ENCODE assay signal across 22 cellular contexts in genomic region chr20:3701061-3701998, GRCh38. TPM values are rescaled to one million over a fixed set of nuclear protein-coding genes. Genes with fewer than 3 reads are reported as not detected.
DNase-seq lines count a peak whose midpoint lies in the region; ATAC-seq, FAIRE-seq and TF ChIP-seq lines count a peak whose summit lies in the region.
"Had no signal": no experiment of that assay in that cellular context is flagged by ENCODE, and none has a peak within 500 bp of the region (broad histone marks: within the 10 kb centered on the region; RNA-seq: fewer than 3 reads in every experiment).

No MANE protein-coding gene starts in this region.

- no peak overlapping the region for H2AFZ ChIP-seq in HepG2 (ENCODE audit: low read length)
- H2AFZ ChIP-seq: GM23338 had no signal

- H3K27me3 ChIP-seq in H7 (ENCODE audit: control insufficient read depth, insufficient read depth, low read length) = no peaks in the 10 kb centered on the region
- H3K27me3 ChIP-seq in HepG2 (ENCODE audit: control insufficient read depth in 1 of 2, insufficient read depth in 2 of 2, low read length in 2 of 2) = peaks cover 24 to 51% of the 10 kb centered on the region in 2 experiments; a peak in 4 of 5 replicates
- peaks cover 0 to 6% (median 0%) of the 10 kb centered on the region in 7 donors for H3K27me3 ChIP-seq in spleen (replicated peaks in 1 of 7)
- H3K27me3 ChIP-seq: BE2C had no signal

- 36% methylated on average over 12 of the region's 13 CpGs for WGBS in HepG2 (ENCODE audit: low lambda C conversion rate)
- WGBS in spleen, 5 donors = 77 to 88% (median 87%) methylated on average over 12 to 13 of the region's 13 CpGs

- TF ChIP-seq CTCF in chondrocyte (IDR thresholded peaks at IDR 0.05) (no peak), HepG2 (CRISPR knock-in tag; IDR thresholded peaks at IDR 0.05) (no peak), spleen (IDR thresholded peaks at IDR 0.05 in 8 of 11, conservative IDR thresholded peaks at IDR 0.05 in 3 of 11) (no peak)

- peaks cover 3% of the 10 kb centered on the region; the same call in 1 of the 2 replicates for H3K9me3 ChIP-seq in HepG2 (ENCODE audit: low read length)
- peaks cover 0 to 6% (median 3%) of the 10 kb centered on the region in 8 donors for H3K9me3 ChIP-seq in spleen

- no peaks in the 10 kb centered on the region for H3K36me3 Mint-ChIP-seq in chondrocyte (ENCODE audit: low read depth)
- H3K36me3 Mint-ChIP-seq: CD4-positive, CD25-positive, alpha-beta regulatory T cell had no signal

- no peak for FAIRE-seq in HepG2 (lab: Jason Lieb, UNC)
- FAIRE-seq: A204.1, GM12892, GM18507, H54 had no signal

- intact Hi-C loops in HepG2 (cut with micrococcal nuclease; ENCODE audit: unreplicated experiment) = no loop called here
- intact Hi-C loops in spleen (cut with DNase I; ENCODE audit: low total_unique reads) = no loop called here

- CTCF ChIA-PET in HepG2 (lab: Yijun Ruan, JAX; ENCODE audit: low intra/inter-chr PET ratio, low total read pairs) = no interaction called here

- TF ChIP-seq RAD21 in HepG2 (CRISPR knock-in tag; IDR thresholded peaks at IDR 0.05) = no peak

- in situ Hi-C loops in HepG2 (cut with HindIII; ENCODE audit: extremely low pct_ligation_motif_present, low pct_unique_long_range_greater_than_20kb) = no loop called here

- H4K20me1 ChIP-seq in HepG2 (ENCODE audit: insufficient read depth, low read length) = no peaks in the 10 kb centered on the region

- BruUV-seq in HepG2 (replicated peaks; lab: Mats Ljungman, UMichigan) = no TSS peak

- H3K4me3 ChIP-seq in H7 (ENCODE audit: insufficient read depth, low read depth, low read length) (no peak overlapping the region), HepG2 (replicated peaks in 1 of 3; ENCODE audit: insufficient read depth in 1 of 3, low read depth in 2 of 3, low read length in 3 of 3) (no peak overlapping the region), spleen (no peak overlapping the region)
- H3K4me3 ChIP-seq: GM23338 had no signal

- H3K27me3 Mint-ChIP-seq in chondrocyte (ENCODE audit: low read depth) = peaks cover 2% of the 10 kb centered on the region

- H3K4me1 Mint-ChIP-seq in chondrocyte (ENCODE audit: low read depth) = no peaks in the 10 kb centered on the region
- H3K4me1 Mint-ChIP-seq: CD4-positive, CD25-positive, alpha-beta regulatory T cell; GM23338 had no signal

- no peaks in the 10 kb centered on the region for H3K79me2 ChIP-seq in HepG2 (ENCODE audit: insufficient read depth, low read length)

- DNase-seq in H7 (peak; percentile 23), chondrocyte (ENCODE audit: low spot score) (peak; percentile 68), HepG2 (ENCODE audit: low spot score) (peak; percentile 38), spleen (peak; percentile 31), erythroblast (lab: John Stamatoyannopoulos, UW) (no peak)
- DNase-seq: ACHN; BE2C; C1 segment of cervical spinal cord; CD4-positive, CD25-positive, alpha-beta regulatory T cell; DMS153; DMS79; GDM1; KG1 had no signal

- H3K4me2 ChIP-seq in HepG2 (ENCODE audit: low read depth, low read length) = peak overlapping the region; percentile 26
- H3K4me2 ChIP-seq: GM23338 had no signal

- ATAC-seq in HepG2 = peak; percentile 11
- ATAC-seq in HG03520 (IDR thresholded peaks at IDR 0.05; ENCODE audit: unreplicated experiment) = no peak
- no peak for ATAC-seq in GM18867 (IDR thresholded peaks at IDR 0.05; ENCODE audit: unreplicated experiment)
- ATAC-seq in HG03139 (IDR thresholded peaks at IDR 0.05; ENCODE audit: unreplicated experiment) = no peak
- ATAC-seq: GM23338 had no signal

- no peak overlapping the region for H3K27ac Mint-ChIP-seq in chondrocyte (ENCODE audit: unreplicated experiment)
- H3K27ac Mint-ChIP-seq: CD4-positive, CD25-positive, alpha-beta regulatory T cell; GM23338 had no signal

- no peak overlapping the region for H3K9ac ChIP-seq in HepG2 (ENCODE audit: insufficient read depth, low read depth, low read length)

- TF ChIP-seq EP300 in HepG2 (IDR thresholded peaks at IDR 0.05; ENCODE audit: low read depth in 2 of 2, low read length in 2 of 2) (no peak), HepG2 (CRISPR knock-in tag; IDR thresholded peaks at IDR 0.05; ENCODE audit: borderline replicate concordance) (no peak)

- TF ChIP-seq POLR2A in HepG2 (IDR thresholded peaks at IDR 0.05; ENCODE audit: insufficient read depth in 1 of 2, low read depth in 2 of 2, low read length in 2 of 2) (no peak), spleen (IDR thresholded peaks at IDR 0.05) (no peak), erythroblast (IDR thresholded peaks at IDR 0.05; ENCODE audit: low read length) (no peak)

- POLR2A ChIA-PET in HepG2 (lab: Yijun Ruan, JAX) = interaction anchor here (0.6 kb wide), 1 partner anchor 227 kb away, joined by 6 read pairs; no protein-coding TSS in a partner anchor

- H3K4me3 Mint-ChIP-seq in chondrocyte (ENCODE audit: unreplicated experiment) = no peak overlapping the region
- H3K4me3 Mint-ChIP-seq: CD4-positive, CD25-positive, alpha-beta regulatory T cell; GM23338 had no signal

- H3K9me3 Mint-ChIP-seq in chondrocyte (ENCODE audit: low read depth) = no peaks in the 10 kb centered on the region
- H3K9me3 Mint-ChIP-seq: CD4-positive, CD25-positive, alpha-beta regulatory T cell had no signal

- H3K4me1 ChIP-seq in HepG2 (ENCODE audit: insufficient read depth, low read length) (peaks cover 15% of the 10 kb centered on the region), spleen (no peaks in the 10 kb centered on the region)
- H3K4me1 ChIP-seq: BE2C had no signal

- H3K27ac ChIP-seq in HepG2 (ENCODE audit: extremely low read length, insufficient read depth, low read length) (no peak overlapping the region), spleen (no peak overlapping the region)

- H3K36me3 ChIP-seq in H7 (replicated peaks; ENCODE audit: control insufficient read depth, insufficient read depth, low read length) (no peaks in the 10 kb centered on the region), HepG2 (replicated peaks in 1 of 2; ENCODE audit: control insufficient read depth in 1 of 2, insufficient read depth in 2 of 2, low read length in 2 of 2) (no peaks in the 10 kb centered on the region), spleen (peaks cover 0 to 14% (median 0%) of the 10 kb centered on the region in 6 donors)
- H3K36me3 ChIP-seq: BE2C had no signal

RNA-seq across cellular contexts. Expression of gene SIGLEC1, which starts 11.1 kb away (rescaled TPM):
- not detected in 2 replicates for total RNA-seq in H7 (2014; rRNA removed; shearing (Covaris generic))
- 0.08 TPM in 1 of 3 replicates, not detected in the others for total RNA-seq in chondrocyte
- total RNA-seq in HepG2 (2016; rRNA removed; fragmentation: Illumina TruSeq; extraction: Trizol) = not detected in 2 replicates
- total RNA-seq in HepG2 (2016; cell fraction: cytosol; rRNA removed; fragmentation: Illumina TruSeq; extraction: Trizol; ENCODE audit: low read depth) = not detected in 2 replicates
- not detected in 2 replicates for total RNA-seq in HepG2 (2016; cell fraction: insoluble cytoplasmic fraction; rRNA removed; fragmentation: Illumina TruSeq; extraction: Trizol)
- not detected in 2 replicates for total RNA-seq in HepG2 (2016; cell fraction: membrane; rRNA removed; fragmentation: Illumina TruSeq; extraction: Trizol)
- not detected in 2 replicates for total RNA-seq in HepG2 (2016; cell fraction: nucleus; rRNA removed; fragmentation: Illumina TruSeq; extraction: Trizol)
- polyA plus RNA-seq in HepG2 (2011; rRNA removed) = 0.01 TPM in 1 of 2 replicates, not detected in the other
- polyA plus RNA-seq in HepG2 (2011; cell fraction: cytosol; rRNA removed) = not detected in 2 replicates
- polyA plus RNA-seq in HepG2 (2011; cell fraction: nucleus; rRNA removed) = 0.03 and 0.10 TPM in 2 replicates
- polyA plus RNA-seq in HepG2 (2012) = 0.01 TPM in 1 of 2 replicates, not detected in the other
- polyA plus RNA-seq in HepG2 (2016; cell fraction: cytosol; fragmentation: Illumina TruSeq; extraction: Trizol; ENCODE audit: low read depth) = not detected in 2 replicates
- polyA plus RNA-seq in HepG2 (2016; cell fraction: insoluble cytoplasmic fraction; fragmentation: Illumina TruSeq; extraction: Trizol; ENCODE audit: low read depth) = not detected in 2 replicates
- polyA plus RNA-seq in HepG2 (2016; cell fraction: membrane; fragmentation: Illumina TruSeq; extraction: Trizol; ENCODE audit: low read depth) = not detected in 2 replicates
- polyA plus RNA-seq in HepG2 (2016; cell fraction: nucleus; fragmentation: Illumina TruSeq; extraction: Trizol; ENCODE audit: insufficient read depth, low read depth) = not detected in 2 replicates
- polyA minus RNA-seq in HepG2 (2011; rRNA and poly(A)+ RNA removed; ENCODE audit: low replicate concordance) = 0.05 TPM in 1 of 2 replicates, not detected in the other
- polyA minus RNA-seq in HepG2 (2011; cell fraction: cytosol; rRNA and poly(A)+ RNA removed) = not detected in 2 replicates
- polyA minus RNA-seq in HepG2 (2011; cell fraction: nucleus; rRNA and poly(A)+ RNA removed) = under 0.01 TPM in 1 of 2 replicates, not detected in the other
- 10 to 100 TPM in 5 of 7 donors, 1 to 10 TPM in 2; 3.0 to 50.2 (median 21.9) TPM for total RNA-seq in spleen
- 10 to 100 TPM in 2 of 3 donors, 1 to 10 TPM in 1; 8.1 to 18.4 (median 11.0) TPM for polyA plus RNA-seq in spleen
- total RNA-seq: CD4-positive, CD25-positive, alpha-beta regulatory T cell; Daoy; GM23338 had no signal
- polyA plus RNA-seq: CD4-positive, CD25-positive, alpha-beta regulatory T cell; GM23338 had no signal

RNA-seq across cellular contexts. Expression of gene ADAM33, which starts 19.5 kb away (rescaled TPM):
- total RNA-seq in H7 (2014; rRNA removed; shearing (Covaris generic)) = 3.3 and 5.5 TPM in 2 replicates
- total RNA-seq in chondrocyte (4.1 to 13.1 TPM (median 12.2 TPM) in 3 replicates), HepG2 (2016; rRNA removed; fragmentation: Illumina TruSeq; extraction: Trizol) (not detected in 2 replicates), spleen (10 to 100 TPM in 3 of 7 donors, 1 to 10 TPM in 4; 4.0 to 10.7 (median 9.1) TPM)
- not detected in 2 replicates for total RNA-seq in HepG2 (2016; cell fraction: cytosol; rRNA removed; fragmentation: Illumina TruSeq; extraction: Trizol; ENCODE audit: low read depth)
- total RNA-seq in HepG2 (2016; cell fraction: insoluble cytoplasmic fraction; rRNA removed; fragmentation: Illumina TruSeq; extraction: Trizol) = not detected in 2 replicates
- total RNA-seq in HepG2 (2016; cell fraction: membrane; rRNA removed; fragmentation: Illumina TruSeq; extraction: Trizol) = not detected in 2 replicates
- not detected in 2 replicates for total RNA-seq in HepG2 (2016; cell fraction: nucleus; rRNA removed; fragmentation: Illumina TruSeq; extraction: Trizol)
- polyA plus RNA-seq in HepG2 (2011; rRNA removed) (not detected in 2 replicates), spleen (10 to 100 TPM in 1 of 3 donors, 1 to 10 TPM in 2; 5.9 to 31.6 (median 9.5) TPM)
- not detected in 2 replicates for polyA plus RNA-seq in HepG2 (2011; cell fraction: cytosol; rRNA removed)
- polyA plus RNA-seq in HepG2 (2011; cell fraction: nucleus; rRNA removed) = 0.03 TPM in 1 of 2 replicates, not detected in the other
- polyA plus RNA-seq in HepG2 (2012) = not detected in 2 replicates
- not detected in 2 replicates for polyA plus RNA-seq in HepG2 (2016; cell fraction: cytosol; fragmentation: Illumina TruSeq; extraction: Trizol; ENCODE audit: low read depth)
- not detected in 2 replicates for polyA plus RNA-seq in HepG2 (2016; cell fraction: insoluble cytoplasmic fraction; fragmentation: Illumina TruSeq; extraction: Trizol; ENCODE audit: low read depth)
- not detected in 2 replicates for polyA plus RNA-seq in HepG2 (2016; cell fraction: membrane; fragmentation: Illumina TruSeq; extraction: Trizol; ENCODE audit: low read depth)
- not detected in 2 replicates for polyA plus RNA-seq in HepG2 (2016; cell fraction: nucleus; fragmentation: Illumina TruSeq; extraction: Trizol; ENCODE audit: insufficient read depth, low read depth)
- not detected in 2 replicates for polyA minus RNA-seq in HepG2 (2011; rRNA and poly(A)+ RNA removed; ENCODE audit: low replicate concordance)
- not detected in 2 replicates for polyA minus RNA-seq in HepG2 (2011; cell fraction: cytosol; rRNA and poly(A)+ RNA removed)
- not detected in 2 replicates for polyA minus RNA-seq in HepG2 (2011; cell fraction: nucleus; rRNA and poly(A)+ RNA removed)
- total RNA-seq: CD4-positive, CD25-positive, alpha-beta regulatory T cell; Daoy had no signal
- polyA plus RNA-seq: CD4-positive, CD25-positive, alpha-beta regulatory T cell had no signal

RNA-seq across cellular contexts. Expression of gene HSPA12B, which starts 31.2 kb away (rescaled TPM):
- 0.97 and 2.4 TPM in 2 replicates for total RNA-seq in H7 (2014; rRNA removed; shearing (Covaris generic))
- total RNA-seq in chondrocyte = 0.10 to 0.26 TPM in 2 of 3 replicates, not detected in the other
- total RNA-seq in HepG2 (2016; rRNA removed; fragmentation: Illumina TruSeq; extraction: Trizol) = not detected in 2 replicates
- not detected in 2 replicates for total RNA-seq in HepG2 (2016; cell fraction: cytosol; rRNA removed; fragmentation: Illumina TruSeq; extraction: Trizol; ENCODE audit: low read depth)
- total RNA-seq in HepG2 (2016; cell fraction: insoluble cytoplasmic fraction; rRNA removed; fragmentation: Illumina TruSeq; extraction: Trizol) = not detected in 2 replicates
- total RNA-seq in HepG2 (2016; cell fraction: membrane; rRNA removed; fragmentation: Illumina TruSeq; extraction: Trizol) = not detected in 2 replicates
- total RNA-seq in HepG2 (2016; cell fraction: nucleus; rRNA removed; fragmentation: Illumina TruSeq; extraction: Trizol) = not detected in 2 replicates
- polyA plus RNA-seq in HepG2 (2011; rRNA removed) = 0.01 TPM in 2 replicates
- polyA plus RNA-seq in HepG2 (2011; cell fraction: cytosol; rRNA removed) = 0.03 and 0.04 TPM in 2 replicates
- polyA plus RNA-seq in HepG2 (2011; cell fraction: nucleus; rRNA removed) = 0.14 and 0.17 TPM in 2 replicates
- 0.90 and 1.9 TPM in 2 replicates for polyA plus RNA-seq in HepG2 (2012)
- not detected in 2 replicates for polyA plus RNA-seq in HepG2 (2016; cell fraction: cytosol; fragmentation: Illumina TruSeq; extraction: Trizol; ENCODE audit: low read depth)
- polyA plus RNA-seq in HepG2 (2016; cell fraction: insoluble cytoplasmic fraction; fragmentation: Illumina TruSeq; extraction: Trizol; ENCODE audit: low read depth) = not detected in 2 replicates
- polyA plus RNA-seq in HepG2 (2016; cell fraction: membrane; fragmentation: Illumina TruSeq; extraction: Trizol; ENCODE audit: low read depth) = not detected in 2 replicates
- polyA plus RNA-seq in HepG2 (2016; cell fraction: nucleus; fragmentation: Illumina TruSeq; extraction: Trizol; ENCODE audit: insufficient read depth, low read depth) = not detected in 2 replicates
- polyA minus RNA-seq in HepG2 (2011; rRNA and poly(A)+ RNA removed; ENCODE audit: low replicate concordance) = 0.10 TPM in 1 of 2 replicates, not detected in the other
- not detected in 2 replicates for polyA minus RNA-seq in HepG2 (2011; cell fraction: cytosol; rRNA and poly(A)+ RNA removed)
- 0.13 TPM in 1 of 2 replicates, not detected in the other for polyA minus RNA-seq in HepG2 (2011; cell fraction: nucleus; rRNA and poly(A)+ RNA removed)
- 10 to 100 TPM; 12.6 to 74.0 (median 29.9) TPM for total RNA-seq in spleen
- polyA plus RNA-seq in spleen = 10 to 100 TPM in 2 of 3 donors, 1 to 10 TPM in 1; 5.7 to 41.6 (median 21.3) TPM
- total RNA-seq: CD4-positive, CD25-positive, alpha-beta regulatory T cell had no signal

RNA-seq across cellular contexts. Expression of gene GFRA4, which starts 38.1 kb away (rescaled TPM):
- not detected in 2 replicates for total RNA-seq in H7 (2014; rRNA removed; shearing (Covaris generic))
- total RNA-seq in chondrocyte = not detected in 3 replicates
- not detected in 2 replicates for total RNA-seq in HepG2 (2016; rRNA removed; fragmentation: Illumina TruSeq; extraction: Trizol)
- not detected in 2 replicates for total RNA-seq in HepG2 (2016; cell fraction: cytosol; rRNA removed; fragmentation: Illumina TruSeq; extraction: Trizol; ENCODE audit: low read depth)
- total RNA-seq in HepG2 (2016; cell fraction: insoluble cytoplasmic fraction; rRNA removed; fragmentation: Illumina TruSeq; extraction: Trizol) = not detected in 2 replicates
- total RNA-seq in HepG2 (2016; cell fraction: membrane; rRNA removed; fragmentation: Illumina TruSeq; extraction: Trizol) = not detected in 2 replicates
- total RNA-seq in HepG2 (2016; cell fraction: nucleus; rRNA removed; fragmentation: Illumina TruSeq; extraction: Trizol) = not detected in 2 replicates
- not detected in 2 replicates for polyA plus RNA-seq in HepG2 (2011; rRNA removed)
- polyA plus RNA-seq in HepG2 (2011; cell fraction: cytosol; rRNA removed) = not detected in 2 replicates
- not detected in 2 replicates for polyA plus RNA-seq in HepG2 (2011; cell fraction: nucleus; rRNA removed)
- not detected in 2 replicates for polyA plus RNA-seq in HepG2 (2012)
- not detected in 2 replicates for polyA plus RNA-seq in HepG2 (2016; cell fraction: cytosol; fragmentation: Illumina TruSeq; extraction: Trizol; ENCODE audit: low read depth)
- polyA plus RNA-seq in HepG2 (2016; cell fraction: insoluble cytoplasmic fraction; fragmentation: Illumina TruSeq; extraction: Trizol; ENCODE audit: low read depth) = not detected in 2 replicates
- polyA plus RNA-seq in HepG2 (2016; cell fraction: membrane; fragmentation: Illumina TruSeq; extraction: Trizol; ENCODE audit: low read depth) = not detected in 2 replicates
- polyA plus RNA-seq in HepG2 (2016; cell fraction: nucleus; fragmentation: Illumina TruSeq; extraction: Trizol; ENCODE audit: insufficient read depth, low read depth) = not detected in 2 replicates
- not detected in 2 replicates for polyA minus RNA-seq in HepG2 (2011; rRNA and poly(A)+ RNA removed; ENCODE audit: low replicate concordance)
- not detected in 2 replicates for polyA minus RNA-seq in HepG2 (2011; cell fraction: cytosol; rRNA and poly(A)+ RNA removed)
- polyA minus RNA-seq in HepG2 (2011; cell fraction: nucleus; rRNA and poly(A)+ RNA removed) = not detected in 2 replicates
- total RNA-seq in spleen = not detected
- polyA plus RNA-seq in spleen = not detected
- total RNA-seq: CD4-positive, CD25-positive, alpha-beta regulatory T cell; Daoy; GM23338 had no signal
- polyA plus RNA-seq: CD4-positive, CD25-positive, alpha-beta regulatory T cell; GM23338 had no signal

Comparison
In these comparisons a context has a peak if more than half of its experiments do, and no peak if none do; other contexts are left out.
1. DNase-seq: peak in H7 (single experiment), chondrocyte (single experiment), HepG2 (single experiment) and spleen (single experiment); none in erythroblast (0 of 2).